Comparison of ENCODE assay signal across 8 cellular contexts in the genomic region with DNA sequence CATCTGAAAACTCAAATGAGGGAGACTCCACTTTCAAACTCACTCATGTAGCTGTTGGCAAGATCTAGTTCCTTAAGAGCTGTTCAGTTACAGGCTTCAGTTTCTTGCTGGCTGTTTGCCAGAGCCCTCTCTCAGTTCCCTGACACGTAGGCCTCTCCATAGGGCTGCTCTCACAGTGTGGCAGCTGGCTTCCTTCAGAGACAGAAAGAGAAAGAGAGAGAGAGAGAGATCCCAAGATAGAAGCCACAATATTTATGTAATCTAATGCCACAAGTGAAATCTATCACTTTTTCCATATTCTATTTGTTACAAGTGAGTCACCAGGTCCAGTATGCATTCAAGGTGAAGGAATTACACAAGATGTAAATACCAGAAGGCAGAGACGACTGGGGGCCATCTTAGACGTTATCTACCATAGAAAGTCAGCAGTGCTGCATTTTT.
DNase-seq lines count a peak whose midpoint lies in the region; ATAC-seq lines count a peak whose summit lies in the region.

No MANE protein-coding gene starts in this region.

- CTCF ChIA-PET in activated CD4-positive, alpha-beta T cell treated with anti-CD3 and anti-CD28 coated beads for 36 hours (lab: Charles Lee): interaction anchor here (1.1 kb wide), 1 partner anchor 33 kb away, joined by 3 read pairs; no protein-coding TSS in a partner anchor

- intact Hi-C loops in activated CD4-positive, alpha-beta T cell treated with anti-CD3 and anti-CD28 coated beads for 36 hours (cut with DNase I, micrococcal nuclease): no loop called here
- intact Hi-C loops in activated CD4-positive, alpha-beta T cell treated with anti-CD3 and anti-CD28 coated beads, Interleukin-2, amount 10 ng/mL, durations not matched to agents 24 days and 14 days (cut with micrococcal nuclease): no loop called here

- peaks cover 17% of the 10 kb centered on the region for H3K27me3 Mint-ChIP-seq in activated CD4-positive, alpha-beta T cell treated with anti-CD3 and anti-CD28 coated beads for 36 hours
- H3K27me3 Mint-ChIP-seq in activated CD4-positive, alpha-beta T cell treated with anti-CD3 and anti-CD28 coated beads, Interleukin-2, amount 10 ng/mL, durations not matched to agents 24 days and 14 days: peaks cover 2% of the 10 kb centered on the region

- POLR2A ChIA-PET in activated CD4-positive, alpha-beta T cell treated with anti-CD3 and anti-CD28 coated beads for 36 hours (lab: Charles Lee): interaction anchor here (0.6 to 0.7 kb wide), 2 partner anchors 47 to 125 kb away, joined by 3 read pairs; no protein-coding TSS in a partner anchor

- peak; percentile 49 for DNase-seq in activated CD4-positive, alpha-beta T cell treated with anti-CD3 and anti-CD28 coated beads for 36 hours
- DNase-seq in activated CD4-positive, alpha-beta T cell treated with anti-CD3 and anti-CD28 coated beads, Interleukin-2, amount 10 ng/mL, durations not matched to agents 24 days and 14 days: no peak
- DNase-seq in NCI-H226: peak; percentile 39
- DNase-seq in kidney tubule cell (ENCODE audit: low spot score): peak; percentile 3
- no peak for DNase-seq in midbrain (lab: John Stamatoyannopoulos, UW)
- no peak for DNase-seq in KG1 (lab: John Stamatoyannopoulos, UW)
- DNase-seq in mucosa of gallbladder (ENCODE audit: low spot score): no peak

- no peak overlapping the region for H3K27ac Mint-ChIP-seq in activated CD4-positive, alpha-beta T cell treated with anti-CD3 and anti-CD28 coated beads for 36 hours
- H3K27ac Mint-ChIP-seq in activated CD4-positive, alpha-beta T cell treated with anti-CD3 and anti-CD28 coated beads, Interleukin-2, amount 10 ng/mL, durations not matched to agents 24 days and 14 days: no peak overlapping the region

- no peaks in the 10 kb centered on the region for H3K4me1 Mint-ChIP-seq in activated CD4-positive, alpha-beta T cell treated with anti-CD3 and anti-CD28 coated beads for 36 hours
- no peaks in the 10 kb centered on the region for H3K4me1 Mint-ChIP-seq in activated CD4-positive, alpha-beta T cell treated with anti-CD3 and anti-CD28 coated beads, Interleukin-2, amount 10 ng/mL, durations not matched to agents 24 days and 14 days

- no peaks in the 10 kb centered on the region for H3K36me3 Mint-ChIP-seq in activated CD4-positive, alpha-beta T cell treated with anti-CD3 and anti-CD28 coated beads for 36 hours (ENCODE audit: low read depth)
- H3K36me3 Mint-ChIP-seq in activated CD4-positive, alpha-beta T cell treated with anti-CD3 and anti-CD28 coated beads, Interleukin-2, amount 10 ng/mL, durations not matched to agents 24 days and 14 days (ENCODE audit: low read depth): no peaks in the 10 kb centered on the region

- H3K4me3 Mint-ChIP-seq in activated CD4-positive, alpha-beta T cell treated with anti-CD3 and anti-CD28 coated beads for 36 hours: no peak overlapping the region
- no peak overlapping the region for H3K4me3 Mint-ChIP-seq in activated CD4-positive, alpha-beta T cell treated with anti-CD3 and anti-CD28 coated beads, Interleukin-2, amount 10 ng/mL, durations not matched to agents 24 days and 14 days

- peak; percentile 57 for ATAC-seq in activated CD4-positive, alpha-beta T cell treated with anti-CD3 and anti-CD28 coated beads for 36 hours
- peak; percentile 82 for ATAC-seq in HG02678 (IDR thresholded peaks at IDR 0.05; ENCODE audit: unreplicated experiment)

- H3K9me3 Mint-ChIP-seq in activated CD4-positive, alpha-beta T cell treated with anti-CD3 and anti-CD28 coated beads for 36 hours (ENCODE audit: low read depth): no peaks in the 10 kb centered on the region
- no peaks in the 10 kb centered on the region for H3K9me3 Mint-ChIP-seq in activated CD4-positive, alpha-beta T cell treated with anti-CD3 and anti-CD28 coated beads, Interleukin-2, amount 10 ng/mL, durations not matched to agents 24 days and 14 days

Comparison
In these comparisons a context has a peak if more than half of its experiments do, and no peak if none do; other contexts are left out.
1. DNase-seq: peak in activated CD4-positive, alpha-beta T cell treated with anti-CD3 and anti-CD28 coated beads for 36 hours (single experiment), NCI-H226 (single experiment) and kidney tubule cell (single experiment); none in activated CD4-positive, alpha-beta T cell treated with anti-CD3 and anti-CD28 coated beads, Interleukin-2, amount 10 ng/mL, durations not matched to agents 24 days and 14 days (single experiment), midbrain (single experiment), KG1 (single experiment) and mucosa of gallbladder (single experiment).